In the genomic region with DNA sequence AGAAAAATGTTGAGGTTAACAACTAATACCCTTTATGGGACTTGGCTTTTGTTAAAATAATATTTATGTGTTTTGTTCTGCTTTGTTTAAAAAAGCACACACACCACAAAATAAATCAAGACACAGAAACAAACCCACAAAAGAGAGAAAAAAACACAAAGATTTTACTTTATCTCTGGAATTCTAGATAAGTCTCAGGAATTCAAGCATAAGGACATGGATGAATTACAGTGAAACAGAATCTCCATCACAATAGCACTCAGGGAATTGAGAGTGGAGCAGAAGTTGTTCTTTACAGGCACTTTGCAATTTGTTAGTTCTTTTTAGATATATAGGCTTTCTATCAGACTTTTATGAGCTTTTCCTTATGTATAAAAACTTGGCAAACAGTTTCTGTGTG, we compare ENCODE assay signal across 1 cellular context.
TF ChIP-seq lines count a peak whose summit lies in the region.

No MANE protein-coding gene starts in this region.

TF ChIP-seq in WTC11, 78 proteins besides CTCF, POLR2A, EP300 and RAD21 (continued from another document):
- TF ChIP-seq, protein P1, sequence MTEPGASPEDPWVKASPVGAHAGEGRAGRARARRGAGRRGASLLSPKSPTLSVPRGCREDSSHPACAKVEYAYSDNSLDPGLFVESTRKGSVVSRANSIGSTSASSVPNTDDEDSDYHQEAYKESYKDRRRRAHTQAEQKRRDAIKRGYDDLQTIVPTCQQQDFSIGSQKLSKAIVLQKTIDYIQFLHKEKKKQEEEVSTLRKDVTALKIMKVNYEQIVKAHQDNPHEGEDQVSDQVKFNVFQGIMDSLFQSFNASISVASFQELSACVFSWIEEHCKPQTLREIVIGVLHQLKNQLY (CRISPR knock-in tag; IDR thresholded peaks at IDR 0.05) = no peak
- TF ChIP-seq ZNF671 (CRISPR knock-in tag; IDR thresholded peaks at IDR 0.05) = no peak
